ENCODE assay signal across 1 cellular context in the genomic region with DNA sequence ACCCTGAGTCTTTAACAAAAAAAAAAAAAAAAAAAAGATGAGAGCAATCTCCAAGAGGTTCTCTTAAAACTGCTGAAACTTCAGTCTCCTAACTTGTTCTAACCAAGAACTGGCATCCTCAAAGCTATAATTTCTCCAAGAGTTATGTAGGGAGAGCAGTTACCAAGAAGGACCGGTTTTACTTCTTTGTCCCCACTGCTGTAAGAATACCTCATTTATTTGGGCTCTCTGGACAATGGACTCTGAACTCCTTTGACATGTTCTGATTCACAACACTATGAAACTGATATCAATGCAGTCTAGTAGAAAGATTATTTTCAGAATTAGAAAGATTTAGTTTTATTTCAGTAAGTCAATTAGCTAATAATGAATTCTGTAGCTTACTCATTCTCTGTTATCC.
TF ChIP-seq lines count a peak whose summit lies in the region.

No MANE protein-coding gene starts in this region.

TF ChIP-seq in IMR-90, 13 proteins besides CTCF, POLR2A, EP300 and RAD21 (continued from another document):
- TF ChIP-seq, protein P1, sequence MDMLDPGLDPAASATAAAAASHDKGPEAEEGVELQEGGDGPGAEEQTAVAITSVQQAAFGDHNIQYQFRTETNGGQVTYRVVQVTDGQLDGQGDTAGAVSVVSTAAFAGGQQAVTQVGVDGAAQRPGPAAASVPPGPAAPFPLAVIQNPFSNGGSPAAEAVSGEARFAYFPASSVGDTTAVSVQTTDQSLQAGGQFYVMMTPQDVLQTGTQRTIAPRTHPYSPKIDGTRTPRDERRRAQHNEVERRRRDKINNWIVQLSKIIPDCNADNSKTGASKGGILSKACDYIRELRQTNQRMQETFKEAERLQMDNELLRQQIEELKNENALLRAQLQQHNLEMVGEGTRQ (IDR thresholded peaks at IDR 0.05; ENCODE audit: low read depth, low read length), result no peak
- TF ChIP-seq BHLHE40 (IDR thresholded peaks at IDR 0.05; ENCODE audit: low read depth, low read length) (no peak), MXI1 (IDR thresholded peaks at IDR 0.05; ENCODE audit: borderline replicate concordance, low read depth, low read length) (no peak)
